1 cellular context compared by ENCODE assay signal in genomic region chr22:18001040-18001893, GRCh38.
A peak's percentile ranks its signal among the peaks of the same experiment; 100 is the strongest.
TF ChIP-seq lines count a peak whose summit lies in the region.

No MANE protein-coding gene starts in this region.

TF ChIP-seq in HEK293, 187 proteins besides CTCF, POLR2A, EP300 and RAD21 (continued from another document and continues in another):
- TF ChIP-seq ZNF19 (tag by site-specific recombination; IDR thresholded peaks at IDR 0.05; ENCODE audit: low read depth): no peak
- no peak for TF ChIP-seq ZNF843 (tag by site-specific recombination; IDR thresholded peaks at IDR 0.05)
- TF ChIP-seq ZNF560 (tag by site-specific recombination; IDR thresholded peaks at IDR 0.05; ENCODE audit: borderline replicate concordance): no peak
- TF ChIP-seq ZNF274 (IDR thresholded peaks at IDR 0.05; ENCODE audit: low read length): no peak
- no peak for TF ChIP-seq ZNF274 (tag by site-specific recombination; IDR thresholded peaks at IDR 0.05; ENCODE audit: borderline replicate concordance)
- TF ChIP-seq ZNF747 (tag by site-specific recombination; IDR thresholded peaks at IDR 0.05): no peak
- TF ChIP-seq ZNF155 (tag by site-specific recombination; IDR thresholded peaks at IDR 0.05): no peak
- no peak for TF ChIP-seq ZNF548 (tag by site-specific recombination; IDR thresholded peaks at IDR 0.05)
- peak; percentile 62 for TF ChIP-seq PATZ1 (tag by site-specific recombination; IDR thresholded peaks at IDR 0.05)
- no peak for TF ChIP-seq ZNF701 (tag by site-specific recombination; IDR thresholded peaks at IDR 0.05)
- TF ChIP-seq YY1 (tag by site-specific recombination; IDR thresholded peaks at IDR 0.05): peak; percentile 32; the same call in 1 of the 2 replicates
- peak; percentile 70; the same call in 1 of the 2 replicates for TF ChIP-seq ZNF394 (tag by site-specific recombination; IDR thresholded peaks at IDR 0.05; ENCODE audit: borderline replicate concordance)
- TF ChIP-seq ZNF837 (tag by site-specific recombination; IDR thresholded peaks at IDR 0.05): no peak
- no peak for TF ChIP-seq ZNF555 (tag by site-specific recombination; conservative IDR thresholded peaks at IDR 0.05)
- peak; percentile 84 for TF ChIP-seq SP3 (tag by site-specific recombination; IDR thresholded peaks at IDR 0.05)
- TF ChIP-seq ZNF211 (tag by site-specific recombination; IDR thresholded peaks at IDR 0.05; ENCODE audit: low read depth): no peak
- peak; percentile 96 for TF ChIP-seq KLF9 (tag by site-specific recombination; IDR thresholded peaks at IDR 0.05; ENCODE audit: low read depth)
- TF ChIP-seq ZNF280C (tag by site-specific recombination; IDR thresholded peaks at IDR 0.05): no peak
- no peak for TF ChIP-seq ZNF239 (tag by site-specific recombination; IDR thresholded peaks at IDR 0.05)
- TF ChIP-seq ZNF391 (tag by site-specific recombination; IDR thresholded peaks at IDR 0.05; ENCODE audit: borderline replicate concordance, low read depth): peak; percentile 61; the same call in 1 of the 2 replicates
- TF ChIP-seq ZBTB7A (tag by site-specific recombination; IDR thresholded peaks at IDR 0.05; ENCODE audit: low read depth): 0 out of 2 replicates have a peak, but pooled peaks have one; percentile 58
- no peak for TF ChIP-seq ZNF585B (tag by site-specific recombination; IDR thresholded peaks at IDR 0.05)
- no peak for TF ChIP-seq BCL11B (tag by site-specific recombination; IDR thresholded peaks at IDR 0.05; ENCODE audit: low read depth)
- TF ChIP-seq ZSCAN23 (tag by site-specific recombination; IDR thresholded peaks at IDR 0.05): no peak
- peak; percentile 77 for TF ChIP-seq ZNF341 (tag by site-specific recombination; IDR thresholded peaks at IDR 0.05; ENCODE audit: low read depth)
- no peak for TF ChIP-seq ZNF792 (tag by site-specific recombination; IDR thresholded peaks at IDR 0.05)
- peak; percentile 70; the same call in 1 of the 2 replicates for TF ChIP-seq ZFP37 (tag by site-specific recombination; IDR thresholded peaks at IDR 0.05)
- TF ChIP-seq ZNF184 (tag by site-specific recombination; IDR thresholded peaks at IDR 0.05): peak; percentile 81; the same call in 1 of the 2 replicates
- no peak for TF ChIP-seq MEIS1 (CRISPR knock-in tag; IDR thresholded peaks at IDR 0.05; ENCODE audit: borderline replicate concordance)
- peak; percentile 90 for TF ChIP-seq ZBTB26 (tag by site-specific recombination; optimal IDR thresholded peaks at IDR 0.05)
- peak; percentile 100 for TF ChIP-seq ZNF692 (tag by site-specific recombination; IDR thresholded peaks at IDR 0.05)
- no peak for TF ChIP-seq ZNF23 (tag by site-specific recombination; IDR thresholded peaks at IDR 0.05; ENCODE audit: borderline replicate concordance)
- peak; percentile 96 for TF ChIP-seq ZNF449 (tag by site-specific recombination; IDR thresholded peaks at IDR 0.05)
- TF ChIP-seq ZFP69B (tag by site-specific recombination; IDR thresholded peaks at IDR 0.05): peak; percentile 100
- TF ChIP-seq ZNF596 (tag by site-specific recombination; IDR thresholded peaks at IDR 0.05): no peak
- no peak for TF ChIP-seq ZBTB1 (tag by site-specific recombination; IDR thresholded peaks at IDR 0.05)
- no peak for TF ChIP-seq ZNF169 (tag by site-specific recombination; IDR thresholded peaks at IDR 0.05)
- TF ChIP-seq ZNF114 (tag by site-specific recombination; IDR thresholded peaks at IDR 0.05): no peak
- TF ChIP-seq PRDM4 (tag by site-specific recombination; IDR thresholded peaks at IDR 0.05): no peak
- TF ChIP-seq TRIM28 (IDR thresholded peaks at IDR 0.05; ENCODE audit: borderline replicate concordance, low read length): peak; percentile 77
- no peak for TF ChIP-seq ZNF221 (tag by site-specific recombination; IDR thresholded peaks at IDR 0.05; ENCODE audit: borderline replicate concordance)
- no peak for TF ChIP-seq ZNF623 (tag by site-specific recombination; IDR thresholded peaks at IDR 0.05)
- peak; percentile 55; the same call in 1 of the 2 replicates for TF ChIP-seq ZNF639 (tag by site-specific recombination; IDR thresholded peaks at IDR 0.05)
- TF ChIP-seq ZBTB11 (tag by site-specific recombination; conservative IDR thresholded peaks at IDR 0.05; ENCODE audit: low read depth): peak; percentile 45; the same call in 1 of the 2 replicates
- peak; percentile 55; the same call in 1 of the 2 replicates for TF ChIP-seq ZBTB17 (tag by site-specific recombination; IDR thresholded peaks at IDR 0.05)
- TF ChIP-seq ZNF626 (tag by site-specific recombination; IDR thresholded peaks at IDR 0.05): no peak
- TF ChIP-seq ZNF214 (tag by site-specific recombination; IDR thresholded peaks at IDR 0.05; ENCODE audit: borderline replicate concordance): no peak
- TF ChIP-seq ZNF645 (tag by site-specific recombination; IDR thresholded peaks at IDR 0.05): no peak
